Comparison of ENCODE assay signal across 21 cellular contexts in the genomic region with DNA sequence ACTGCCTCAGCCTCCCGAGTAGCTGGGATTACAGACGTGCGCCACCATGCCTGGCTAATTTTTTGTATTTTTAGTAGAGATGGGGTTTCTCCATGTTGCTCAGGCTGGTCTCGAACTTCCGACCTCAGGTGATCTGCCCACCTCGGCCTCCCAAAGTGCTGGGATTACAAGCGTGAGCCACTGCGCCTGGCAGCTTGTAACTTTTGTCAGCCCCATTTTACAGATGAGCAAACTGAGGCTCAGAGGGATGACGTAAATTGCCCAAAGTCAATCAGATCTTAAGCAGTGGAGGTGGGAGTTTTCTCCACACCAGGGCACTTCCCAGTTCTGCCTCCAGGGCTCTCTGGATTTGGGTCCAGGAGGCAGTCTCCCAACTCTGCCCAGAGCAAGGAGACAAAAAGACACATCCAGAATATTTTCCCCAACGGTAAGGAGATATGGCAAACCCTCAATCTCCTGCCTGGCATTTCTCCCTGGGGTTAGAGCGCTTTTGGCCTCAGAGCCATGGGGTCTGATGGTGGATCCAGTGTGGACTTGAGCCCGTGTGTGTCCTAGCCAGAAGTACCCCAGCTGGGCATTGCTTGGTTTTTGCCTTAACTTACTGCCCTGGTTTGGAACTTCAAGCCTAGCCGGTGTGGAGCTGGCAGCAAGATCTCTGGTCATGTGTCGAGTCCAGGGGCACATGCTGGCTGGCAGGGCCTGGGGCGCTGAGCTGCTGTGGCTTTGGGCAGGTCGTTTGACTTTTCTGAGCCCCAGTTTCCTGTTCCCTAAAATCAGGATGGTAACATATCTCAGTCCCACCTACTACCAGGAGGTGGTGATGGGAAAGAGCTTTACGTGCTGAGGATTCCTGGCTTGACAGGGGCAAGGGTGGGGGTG.
"Had no signal": no experiment of that assay in that cellular context is flagged by ENCODE, and none has a peak within 500 bp of the region (broad histone marks: within the 10 kb centered on the region; RNA-seq: fewer than 3 reads in every experiment).

No MANE protein-coding gene starts in this region.

- H3K4me3 ChIP-seq: adrenal gland, cardiac muscle cell, lung had no signal

- ATAC-seq: activated T-cell treated with anti-CD3 and anti-CD28 coated beads, Interleukin-2, amount 50 U/mL, for 72 hours; foreskin keratinocyte; left lobe of liver; natural killer cell treated with Interleukin-12 subunit alpha and Interleukin-12 subunit beta and Interleukin-15 and Interleukin-18, amount 100 ng/mL, for 72 hours; T-helper 17 cell had no signal

- H3K4me1 ChIP-seq: foreskin keratinocyte had no signal

- H3K36me3 ChIP-seq: adrenal gland, cardiac muscle cell had no signal

- FAIRE-seq: astrocyte had no signal

- H3K9me3 ChIP-seq: adrenal gland had no signal

- H3K27ac ChIP-seq: adrenal gland, cardiac muscle cell, foreskin keratinocyte had no signal

- DNase-seq: activated CD4-positive, alpha-beta T cell treated with anti-CD3 and anti-CD28 coated beads, Interleukin-2, amount 50 U/mL, for 4 hours; activated effector memory CD4-positive, alpha-beta T cell treated with anti-CD3 and anti-CD28 coated beads, Interleukin-2, amount 50 U/mL, for 16 hours; activated T-cell treated with anti-CD3 and anti-CD28 coated beads, Interleukin-2, amount 50 U/mL, for 72 hours; adrenal gland; dermis blood vessel endothelial cell; foreskin keratinocyte; hippocampal formation; islet precursor cell; nucleus accumbens; retina; stimulated activated CD4-positive, alpha-beta T cell treated with anti-CD3 and anti-CD28 coated beads, Interleukin-12 subunit alpha, Interleukin-12 subunit beta, amount 100 ng/mL, for 4 hours; stimulated activated CD4-positive, alpha-beta T cell treated with anti-CD3 and anti-CD28 coated beads, Interleukin-1b, Interleukin-23, amount 100 ng/mL, for 48 hours; stimulated activated CD8-positive, alpha-beta memory T cell treated with anti-CD3 and anti-CD28 coated beads, Interleukin-4, amount 100 ng/mL, for 48 hours; stimulated activated naive CD4-positive, alpha-beta T cell; T-helper 17 cell; WERI-Rb-1 had no signal

- H3K27me3 ChIP-seq: cardiac muscle cell had no signal
